20 cellular contexts compared by ENCODE assay signal in the genomic region with DNA sequence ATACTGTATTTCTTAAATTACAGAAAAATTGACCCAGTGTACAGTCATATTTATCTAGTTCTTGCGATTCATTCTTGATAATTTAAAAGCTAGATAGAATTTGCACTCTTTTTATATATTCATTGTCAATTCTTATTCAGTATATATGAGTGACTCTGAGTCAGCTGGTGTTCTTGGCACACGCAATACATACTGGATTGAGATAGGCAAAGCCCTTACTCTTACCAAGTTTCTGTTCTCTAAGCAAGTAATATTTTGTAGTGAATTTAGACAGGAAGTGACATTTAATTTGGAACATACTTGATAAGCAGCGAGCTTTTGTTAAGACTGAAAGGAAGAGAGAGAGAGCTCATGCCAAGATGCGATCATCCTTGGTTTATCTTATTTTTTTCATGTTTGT. TPM values are rescaled to one million over a fixed set of nuclear protein-coding genes. Genes with fewer than 3 reads are reported as not detected.
DNase-seq lines count a peak whose midpoint lies in the region; ATAC-seq and TF ChIP-seq lines count a peak whose summit lies in the region.
"Had no signal": no experiment of that assay in that cellular context is flagged by ENCODE, and none has a peak within 500 bp of the region (broad histone marks: within the 10 kb centered on the region; RNA-seq: fewer than 3 reads in every experiment).

No MANE protein-coding gene starts in this region.

- H3K27ac ChIP-seq in C4-2B (peak overlapping the region; percentile 24; the same call in 1 of the 2 replicates), foreskin keratinocyte (no peak overlapping the region)
- H3K27ac ChIP-seq: A549, left lung, PC-9, psoas muscle, thoracic aorta had no signal

- H3K27ac Mint-ChIP-seq in activated CD4-positive, alpha-beta T cell treated with anti-CD3 and anti-CD28 coated beads for 36 hours, result peak overlapping the region; percentile 66
- H3K27ac Mint-ChIP-seq in activated naive CD8-positive, alpha-beta T cell treated with anti-CD3 and anti-CD28 coated beads for 36 hours, result peak overlapping the region; percentile 67
- H3K27ac Mint-ChIP-seq: GM23338 had no signal

- peaks cover 45% of the 10 kb centered on the region for H3K4me1 Mint-ChIP-seq in activated CD4-positive, alpha-beta T cell treated with anti-CD3 and anti-CD28 coated beads for 36 hours
- peaks cover 31% of the 10 kb centered on the region for H3K4me1 Mint-ChIP-seq in activated naive CD8-positive, alpha-beta T cell treated with anti-CD3 and anti-CD28 coated beads for 36 hours

- TF ChIP-seq CTCF in C4-2B (conservative IDR thresholded peaks at IDR 0.05), result no peak
- TF ChIP-seq CTCF in foreskin keratinocyte (conservative IDR thresholded peaks at IDR 0.05), result no peak

- H3K27me3 Mint-ChIP-seq in activated CD4-positive, alpha-beta T cell treated with anti-CD3 and anti-CD28 coated beads for 36 hours, result no peaks in the 10 kb centered on the region
- no peaks in the 10 kb centered on the region for H3K27me3 Mint-ChIP-seq in activated naive CD8-positive, alpha-beta T cell treated with anti-CD3 and anti-CD28 coated beads for 36 hours

- CTCF ChIA-PET in activated CD4-positive, alpha-beta T cell treated with anti-CD3 and anti-CD28 coated beads for 36 hours (lab: Charles Lee), result interaction anchor here (0.7 to 1.2 kb wide), 4 partner anchors 12 to 1577 kb away, joined by 3 to 4 read pairs (median 3); no protein-coding TSS in a partner anchor

- H3K4me1 ChIP-seq in foreskin keratinocyte, result no peaks in the 10 kb centered on the region
- H3K4me1 ChIP-seq: A549, psoas muscle had no signal

- intact Hi-C loops in activated CD4-positive, alpha-beta T cell treated with anti-CD3 and anti-CD28 coated beads for 36 hours (cut with DNase I, micrococcal nuclease), result no loop called here

- ATAC-seq in activated CD4-positive, alpha-beta T cell treated with anti-CD3 and anti-CD28 coated beads for 36 hours, result peak; percentile 85
- ATAC-seq in foreskin keratinocyte, result peak; percentile 33
- ATAC-seq: A549, GM23338, left lung had no signal

- POLR2A ChIA-PET in activated CD4-positive, alpha-beta T cell treated with anti-CD3 and anti-CD28 coated beads for 36 hours (lab: Charles Lee), result no interaction called here

- DNase-seq in activated CD4-positive, alpha-beta T cell treated with anti-CD3 and anti-CD28 coated beads for 36 hours, result no peak
- DNase-seq in activated CD4-positive, alpha-beta T cell treated with anti-CD3 and anti-CD28 coated beads for 1 hour, result no peak
- DNase-seq in activated naive CD8-positive, alpha-beta T cell treated with anti-CD3 and anti-CD28 coated beads for 36 hours, result no peak
- DNase-seq in foreskin keratinocyte (no peak), NCI-H2081 treated with DMSO at 0.1 percent for 48 hours (lab: John Stamatoyannopoulos, UW) (no peak), NCI-H1105 treated with DMSO at 0.1 percent for 48 hours (lab: John Stamatoyannopoulos, UW) (no peak), NCI-H1436 treated with DMSO at 0.1 percent for 48 hours (lab: John Stamatoyannopoulos, UW) (no peak)
- DNase-seq: activated CD4-positive, alpha-beta T cell treated with anti-CD3 and anti-CD28 coated beads for 4 hours; activated gamma-delta T cell treated with Interleukin-2 at 50 U/mL for 16 hours; EL; hypothalamus; left lung; NCI-H2029; NCI-H69; PC-9; psoas muscle had no signal

- no peaks in the 10 kb centered on the region for H3K9me3 Mint-ChIP-seq in activated CD4-positive, alpha-beta T cell treated with anti-CD3 and anti-CD28 coated beads for 36 hours (ENCODE audit: low read depth)
- peaks cover 7% of the 10 kb centered on the region for H3K9me3 Mint-ChIP-seq in activated naive CD8-positive, alpha-beta T cell treated with anti-CD3 and anti-CD28 coated beads for 36 hours

- H3K36me3 Mint-ChIP-seq in activated CD4-positive, alpha-beta T cell treated with anti-CD3 and anti-CD28 coated beads for 36 hours (ENCODE audit: low read depth), result peaks cover 48% of the 10 kb centered on the region
- H3K36me3 Mint-ChIP-seq in activated naive CD8-positive, alpha-beta T cell treated with anti-CD3 and anti-CD28 coated beads for 36 hours, result peaks cover 50% of the 10 kb centered on the region

- H3K27me3 ChIP-seq in foreskin keratinocyte, result no peaks in the 10 kb centered on the region
- H3K27me3 ChIP-seq: left lung had no signal

- H3K4me3 Mint-ChIP-seq in activated CD4-positive, alpha-beta T cell treated with anti-CD3 and anti-CD28 coated beads for 36 hours, result no peak overlapping the region
- no peak overlapping the region for H3K4me3 Mint-ChIP-seq in activated naive CD8-positive, alpha-beta T cell treated with anti-CD3 and anti-CD28 coated beads for 36 hours
- H3K4me3 Mint-ChIP-seq: GM23338 had no signal

RNA-seq across cellular contexts. Expression of gene GPBP1, which starts 57.7 kb away (rescaled TPM):
- total RNA-seq in activated CD4-positive, alpha-beta T cell treated with anti-CD3 and anti-CD28 coated beads for 36 hours, result 100 to 1,000 TPM in 1 of 2 experiments, 10 to 100 TPM in 1; 91.8 to 116 TPM
- 10 to 100 TPM; 82.2 to 84.6 TPM for total RNA-seq in activated naive CD8-positive, alpha-beta T cell treated with anti-CD3 and anti-CD28 coated beads for 36 hours
- 49.5 and 53.5 TPM in 2 replicates for total RNA-seq in foreskin keratinocyte
- 24.7 and 30.2 TPM in 2 replicates for polyA plus RNA-seq in foreskin keratinocyte
